8 cellular contexts compared by ENCODE assay signal in the genomic region with DNA sequence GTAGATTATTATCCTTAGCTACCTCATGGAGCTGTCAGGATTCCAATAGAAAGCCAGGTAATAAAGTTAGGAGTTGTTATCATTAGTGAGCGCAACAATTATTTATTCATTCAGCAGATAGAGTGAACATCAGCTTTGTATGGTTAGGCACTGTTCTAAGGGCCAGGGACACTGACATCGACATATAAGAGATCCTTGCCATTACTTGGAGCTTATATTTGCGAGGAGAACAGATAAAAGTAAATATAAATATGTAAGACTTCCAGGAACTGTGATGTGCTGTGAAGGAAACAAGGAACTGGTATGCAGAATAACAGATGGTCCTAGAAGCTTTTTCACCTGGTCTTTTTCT. TPM values are rescaled to one million over a fixed set of nuclear protein-coding genes. Genes with fewer than 3 reads are reported as not detected.
DNase-seq lines count a peak whose midpoint lies in the region; ATAC-seq, FAIRE-seq and TF ChIP-seq lines count a peak whose summit lies in the region.

No MANE protein-coding gene starts in this region.

- peak overlapping the region; percentile 97 for H2AFZ ChIP-seq in IMR-90 (replicated peaks; ENCODE audit: low read length, poor library complexity)

- no peaks in the 10 kb centered on the region for H3K27me3 Mint-ChIP-seq in central memory CD8-positive, alpha-beta T cell

- peaks cover 48% of the 10 kb centered on the region for H3K36me3 Mint-ChIP-seq in central memory CD8-positive, alpha-beta T cell (ENCODE audit: insufficient read depth)

- H3K56ac ChIP-seq in IMR-90 (ENCODE audit: extremely low read depth, insufficient read depth, low read length), result peak overlapping the region; percentile 82; the same call in 1 of the 2 replicates

- no peak overlapping the region for H4K91ac ChIP-seq in IMR-90 (ENCODE audit: insufficient read depth, low read depth, low read length)

- H3K27ac ChIP-seq in A549 (peak overlapping the region; percentile 80 to 97), IMR-90 (ENCODE audit: insufficient read depth, low read length) (no peak overlapping the region), mucosa of rectum (ENCODE audit: low read depth in 2 of 2, low read length in 2 of 2) (peak overlapping the region; percentile 75 to 86)

- TSS peak; percentile 82 for BruUV-seq in IMR-90 (replicated peaks; lab: Mats Ljungman, UMichigan)

- peak overlapping the region; percentile 97 for H2AK9ac ChIP-seq in IMR-90 (replicated peaks; ENCODE audit: low read depth, low read length, poor library complexity)

- H4K5ac ChIP-seq in IMR-90 (ENCODE audit: low read depth, low read length), result no peak overlapping the region

- TF ChIP-seq RAD21 in A549 (conservative IDR thresholded peaks at IDR 0.05 in 1 of 2, IDR thresholded peaks at IDR 0.05 in 1 of 2) (no peak), IMR-90 (IDR thresholded peaks at IDR 0.05; ENCODE audit: low read length) (no peak)

- no peaks in the 10 kb centered on the region for H3K9me3 ChIP-seq in A549
- H3K9me3 ChIP-seq in IMR-90 (ENCODE audit: control insufficient read depth, insufficient read depth, low read length), result no peaks in the 10 kb centered on the region
- H3K9me3 ChIP-seq in mucosa of rectum (ENCODE audit: control insufficient read depth in 2 of 2, low read length in 2 of 2), result no peaks in the 10 kb centered on the region

- DNase-seq in A549 (ENCODE audit: low read depth in 1 of 2, low spot score in 1 of 2) (no peak), IMR-90 (no peak), OCI-M1 (lab: John Stamatoyannopoulos, UW) (no peak), mucosa of gallbladder (ENCODE audit: low spot score) (no peak), head of caudate nucleus (no peak)
- DNase-seq in central memory CD8-positive, alpha-beta T cell (ENCODE audit: low spot score in 2 of 2), result no peak

- H3K18ac ChIP-seq in IMR-90 (ENCODE audit: low read depth, low read length), result no peak overlapping the region

- ATAC-seq in A549, result no peak
- ATAC-seq in IMR-90 (ENCODE audit: low read depth), result no peak
- no peak for ATAC-seq in central memory CD8-positive, alpha-beta T cell (replicated peaks; ENCODE audit: extremely low read depth, poor library complexity, severe bottlenecking)
- ATAC-seq in HG03039 (IDR thresholded peaks at IDR 0.05; ENCODE audit: unreplicated experiment), result no peak

- WGBS in A549 (ENCODE audit: missing lambda C conversion rate), result 3% methylated on average over 3 of the region's 3 CpGs
- no CpG with 5 or more reads among the region's 3 CpGs for WGBS in IMR-90 (ENCODE audit: extremely low coverage in 2 of 2, insufficient read length in 1 of 2), 2 experiments

- H3K9ac ChIP-seq in IMR-90 (ENCODE audit: low read depth, low read length) (peak overlapping the region; percentile 87; the same call in 1 of the 2 replicates), mucosa of rectum (ENCODE audit: low read depth in 1 of 2, low read length in 2 of 2) (peak overlapping the region; percentile 94 to 99)

- no peak overlapping the region for H3K14ac ChIP-seq in IMR-90 (replicated peaks; ENCODE audit: low read depth, low read length)

- no peaks in the 10 kb centered on the region; the same call in 1 of the 2 replicates for H3K9me1 ChIP-seq in IMR-90 (ENCODE audit: insufficient read depth, low read length)

- H4K20me1 ChIP-seq in IMR-90 (ENCODE audit: insufficient read depth, low read length), result peaks cover 7% of the 10 kb centered on the region; the same call in 1 of the 2 replicates

- CTCF ChIA-PET in A549 (lab: Yijun Ruan, JAX) (interaction anchor here (0.7 to 2.0 kb wide), 5 partner anchors 12 to 282 kb away, joined by 3 to 15 read pairs (median 3); no protein-coding TSS in a partner anchor), IMR-90 (lab: Yijun Ruan, JAX) (interaction anchor here (0.6 to 1.2 kb wide), 2 partner anchors 24 to 36 kb away, joined by 3 to 4 read pairs; no protein-coding TSS in a partner anchor)

- no peaks in the 10 kb centered on the region for H3K27me3 ChIP-seq in IMR-90 (ENCODE audit: control insufficient read depth, insufficient read depth, low read length)
- H3K27me3 ChIP-seq in mucosa of rectum (ENCODE audit: control insufficient read depth in 2 of 2, insufficient read depth in 2 of 2, low read length in 2 of 2), result no peaks in the 10 kb centered on the region

- no peak overlapping the region for H2BK15ac ChIP-seq in IMR-90 (ENCODE audit: low read depth, low read length)

- H3K27ac Mint-ChIP-seq in central memory CD8-positive, alpha-beta T cell (ENCODE audit: low read depth), result peak overlapping the region; percentile 100

- no peak for FAIRE-seq in A549 (lab: Jason Lieb, UNC)

- H3K23ac ChIP-seq in IMR-90 (ENCODE audit: low read depth, low read length), result no peak overlapping the region

- H2BK20ac ChIP-seq in IMR-90 (ENCODE audit: low read depth, low read length), result no peak overlapping the region

- peak overlapping the region; percentile 95 for H3K4me3 Mint-ChIP-seq in central memory CD8-positive, alpha-beta T cell

- no peaks in the 10 kb centered on the region for H3K9me3 Mint-ChIP-seq in central memory CD8-positive, alpha-beta T cell

- TF ChIP-seq EP300 in A549 (IDR thresholded peaks at IDR 0.05), result no peak

- H3K79me1 ChIP-seq in IMR-90 (ENCODE audit: low read depth in 1 of 2, low read length in 2 of 2), result peaks cover 25 to 50% of the 10 kb centered on the region in 2 experiments

- H3K4me1 ChIP-seq in A549, result peaks cover 40% of the 10 kb centered on the region
- H3K4me1 ChIP-seq in IMR-90 (ENCODE audit: control insufficient read depth, insufficient read depth, low read length), result peaks cover 3% of the 10 kb centered on the region
- H3K4me1 ChIP-seq in mucosa of rectum (ENCODE audit: control insufficient read depth in 2 of 2, insufficient read depth in 2 of 2, low read length in 2 of 2), result peaks cover 17 to 19% of the 10 kb centered on the region in 2 donors

- peak overlapping the region; percentile 57 for H2BK5ac ChIP-seq in IMR-90 (ENCODE audit: low read depth, low read length, poor library complexity, severe bottlenecking)

- in situ Hi-C loops in IMR-90 (cut with MboI; ENCODE audit: low sequenced_read_pairs), result no loop called here

- H4K8ac ChIP-seq in IMR-90 (ENCODE audit: low read depth in 2 of 2, low read length in 2 of 2), result peak overlapping the region; percentile 85 to 98

- intact Hi-C loops in IMR-90 (cut with micrococcal nuclease) (loop anchor here (5.0 kb wide), 1 partner anchor 282 kb away; no protein-coding TSS in a partner anchor), head of caudate nucleus (cut with DNase I) (loop anchor here (2.0 kb wide), 1 partner anchor 52 kb away; no protein-coding TSS in a partner anchor)

- H3K4me1 Mint-ChIP-seq in central memory CD8-positive, alpha-beta T cell, result peaks cover 71% of the 10 kb centered on the region

- H3K4me2 ChIP-seq in A549 (peak overlapping the region; percentile 81), IMR-90 (ENCODE audit: low read depth, low read length) (peak overlapping the region; percentile 33)

- TF ChIP-seq CTCF in A549 (IDR thresholded peaks at IDR 0.05) (no peak), IMR-90 (conservative IDR thresholded peaks at IDR 0.05; ENCODE audit: low read depth, low read length) (no peak)

- peaks cover 4% of the 10 kb centered on the region for H3K36me3 ChIP-seq in IMR-90 (ENCODE audit: control insufficient read depth, insufficient read depth, low read length)
- peaks cover 9 to 17% of the 10 kb centered on the region in 2 donors for H3K36me3 ChIP-seq in mucosa of rectum (ENCODE audit: control insufficient read depth in 2 of 2, insufficient read depth in 2 of 2, low read length in 2 of 2)

- POLR2A ChIA-PET in A549 (lab: Yijun Ruan, JAX), result interaction anchor here (0.5 to 2.0 kb wide), 29 partner anchors 9 to 473 kb away, joined by 3 to 41 read pairs (median 4); a partner anchor contains a TSS
- POLR2A ChIA-PET in IMR-90 (lab: Charles Lee; ENCODE audit: unreplicated experiment), result interaction anchor here (0.6 to 1.1 kb wide), 8 partner anchors 17 to 733 kb away, joined by 3 to 5 read pairs (median 3); no protein-coding TSS in a partner anchor

- 0 out of 2 replicates have a peak overlapping the region, but pooled peaks have one; percentile 52 for H2AK5ac ChIP-seq in IMR-90 (ENCODE audit: low read depth, low read length)

- peak overlapping the region; percentile 86; the same call in 1 of the 2 replicates for H3K4ac ChIP-seq in IMR-90 (ENCODE audit: low read depth, low read length)

- H3K4me3 ChIP-seq in A549, result peak overlapping the region; percentile 71
- H3K4me3 ChIP-seq in IMR-90 (ENCODE audit: insufficient read depth, low read depth, low read length), result peak overlapping the region; percentile 72
- H3K4me3 ChIP-seq in mucosa of rectum (ENCODE audit: low read length in 2 of 2), result peak overlapping the region; percentile 92 to 99

- dilution Hi-C loops in IMR-90 (cut with HindIII; ENCODE audit: low sequenced_read_pairs, unreplicated experiment), result no loop called here

- TF ChIP-seq POLR2A in A549 (IDR thresholded peaks at IDR 0.05; ENCODE audit: low read length) (no peak), IMR-90 (IDR thresholded peaks at IDR 0.05; ENCODE audit: low read depth, low read length) (no peak)

- no peak overlapping the region for H2BK120ac ChIP-seq in IMR-90 (ENCODE audit: low read depth, low read length)

RNA-seq across cellular contexts. Expression of a gene that starts 0.5 kb away (rescaled TPM):
- polyA plus RNA-seq in A549 (2011; rRNA removed), result 11.8 and 23.9 TPM in 2 replicates
- polyA plus RNA-seq in A549 (2012; cell fraction: cytosol; rRNA removed), result 6.5 and 9.1 TPM in 2 replicates
- 1.2 and 2.5 TPM in 2 replicates for polyA plus RNA-seq in A549 (2012; cell fraction: nucleus; rRNA removed)
- polyA plus RNA-seq in A549 (2017; fragmentation: RNase III; extraction: RNeasy Plus Mini Kit Qiagen cat#74134 plus additional on column Dnase treatment), result 32.0 to 36.1 TPM (median 33.0 TPM) in 3 replicates
- polyA minus RNA-seq in A549 (2011; rRNA and poly(A)+ RNA removed), result 1.8 and 2.4 TPM in 2 replicates
- total RNA-seq in IMR-90 (2012; rRNA removed), result 3.4 and 14.2 TPM in 2 replicates
- polyA plus RNA-seq in IMR-90 (2012; rRNA removed), result 10.0 and 11.5 TPM in 2 replicates
- 0.87 and 1.00 TPM in 2 replicates for polyA plus RNA-seq in IMR-90 (2012; cell fraction: cytosol; rRNA removed)
- polyA plus RNA-seq in IMR-90 (2012; cell fraction: nucleus; rRNA removed; ENCODE audit: low replicate concordance), result 0.20 and 1.8 TPM in 2 replicates
- total RNA-seq in mucosa of gallbladder, result 11.3 TPM

RNA-seq across cellular contexts. Expression of a gene that starts 0.7 kb away (rescaled TPM):
- 36.3 and 58.9 TPM in 2 replicates for polyA plus RNA-seq in A549 (2011; rRNA removed)
- polyA plus RNA-seq in A549 (2012; cell fraction: cytosol; rRNA removed), result 21.1 and 22.1 TPM in 2 replicates
- 41.2 and 43.4 TPM in 2 replicates for polyA plus RNA-seq in A549 (2012; cell fraction: nucleus; rRNA removed)
- 33.8 to 35.4 TPM (median 34.4 TPM) in 3 replicates for polyA plus RNA-seq in A549 (2017; fragmentation: RNase III; extraction: RNeasy Plus Mini Kit Qiagen cat#74134 plus additional on column Dnase treatment)
- polyA minus RNA-seq in A549 (2011; rRNA and poly(A)+ RNA removed), result 33.0 and 37.9 TPM in 2 replicates
- total RNA-seq in IMR-90 (2012; rRNA removed), result 40.5 and 48.8 TPM in 2 replicates
- 27.6 and 30.9 TPM in 2 replicates for polyA plus RNA-seq in IMR-90 (2012; rRNA removed)
- polyA plus RNA-seq in IMR-90 (2012; cell fraction: cytosol; rRNA removed), result 17.6 and 18.4 TPM in 2 replicates
- polyA plus RNA-seq in IMR-90 (2012; cell fraction: nucleus; rRNA removed; ENCODE audit: low replicate concordance), result 62.0 and 94.0 TPM in 2 replicates
- total RNA-seq in mucosa of gallbladder, result 33.3 TPM

RNA-seq across cellular contexts. Expression of a gene that starts 54.2 kb away (rescaled TPM):
- polyA plus RNA-seq in A549 (2011; rRNA removed), result 75.2 and 79.0 TPM in 2 replicates
- 52.6 and 63.0 TPM in 2 replicates for polyA plus RNA-seq in A549 (2012; cell fraction: cytosol; rRNA removed)
- polyA plus RNA-seq in A549 (2012; cell fraction: nucleus; rRNA removed), result 95.4 and 111 TPM in 2 replicates
- 41.1 to 45.5 TPM (median 42.1 TPM) in 3 replicates for polyA plus RNA-seq in A549 (2017; fragmentation: RNase III; extraction: RNeasy Plus Mini Kit Qiagen cat#74134 plus additional on column Dnase treatment)
- 57.2 and 66.3 TPM in 2 replicates for polyA minus RNA-seq in A549 (2011; rRNA and poly(A)+ RNA removed)
- total RNA-seq in IMR-90 (2012; rRNA removed), result 103 and 114 TPM in 2 replicates
- 107 and 109 TPM in 2 replicates for polyA plus RNA-seq in IMR-90 (2012; rRNA removed)
- 73.8 and 86.4 TPM in 2 replicates for polyA plus RNA-seq in IMR-90 (2012; cell fraction: cytosol; rRNA removed)
- 97.1 and 98.5 TPM in 2 replicates for polyA plus RNA-seq in IMR-90 (2012; cell fraction: nucleus; rRNA removed; ENCODE audit: low replicate concordance)
- total RNA-seq in mucosa of gallbladder, result 51.2 TPM

RNA-seq across cellular contexts. Expression of a gene that starts 54.4 kb away (rescaled TPM):
- polyA plus RNA-seq in A549 (2011; rRNA removed) (41.9 and 48.8 TPM in 2 replicates), A549 (2017; fragmentation: RNase III; extraction: RNeasy Plus Mini Kit Qiagen cat#74134 plus additional on column Dnase treatment) (35.1 to 37.6 TPM (median 37.3 TPM) in 3 replicates), IMR-90 (2012; rRNA removed) (7.4 and 9.8 TPM in 2 replicates)
- 26.2 and 26.3 TPM in 2 replicates for polyA plus RNA-seq in A549 (2012; cell fraction: cytosol; rRNA removed)
- polyA plus RNA-seq in A549 (2012; cell fraction: nucleus; rRNA removed), result 5.8 and 9.1 TPM in 2 replicates
- 12.5 and 13.3 TPM in 2 replicates for polyA minus RNA-seq in A549 (2011; rRNA and poly(A)+ RNA removed)
- total RNA-seq in IMR-90 (2012; rRNA removed) (9.0 and 12.2 TPM in 2 replicates), mucosa of gallbladder (13.2 TPM)
- 4.6 and 4.8 TPM in 2 replicates for polyA plus RNA-seq in IMR-90 (2012; cell fraction: cytosol; rRNA removed)
- polyA plus RNA-seq in IMR-90 (2012; cell fraction: nucleus; rRNA removed; ENCODE audit: low replicate concordance), result 1.3 and 5.0 TPM in 2 replicates
